In the genomic region with DNA sequence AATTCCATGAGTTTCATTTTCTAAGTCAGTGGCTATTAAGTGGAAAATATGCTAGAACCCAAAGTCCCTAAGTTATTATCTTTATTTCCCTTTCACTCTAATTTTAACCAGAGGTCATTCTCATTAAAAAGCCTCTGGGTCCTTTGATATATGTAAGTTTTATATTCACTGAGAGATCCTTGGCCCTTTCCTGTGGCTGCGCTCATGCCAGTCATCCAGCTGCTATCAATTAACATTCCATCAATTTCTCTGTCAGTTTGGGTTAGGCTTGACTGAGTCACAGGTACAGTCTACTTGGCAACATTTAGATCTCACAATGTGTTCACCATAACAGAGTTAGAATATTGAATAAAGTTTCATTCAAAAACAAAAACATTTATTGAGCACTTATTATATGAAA, we compare ENCODE assay signal across 2 cellular contexts.
TF ChIP-seq lines count a peak whose summit lies in the region.

No MANE protein-coding gene starts in this region.

TF ChIP-seq in Ishikawa, 13 proteins besides CTCF, POLR2A, EP300 and RAD21:
- TF ChIP-seq, protein P1, sequence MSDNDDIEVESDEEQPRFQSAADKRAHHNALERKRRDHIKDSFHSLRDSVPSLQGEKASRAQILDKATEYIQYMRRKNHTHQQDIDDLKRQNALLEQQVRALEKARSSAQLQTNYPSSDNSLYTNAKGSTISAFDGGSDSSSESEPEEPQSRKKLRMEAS (IDR thresholded peaks at IDR 0.05): no peak
- TF ChIP-seq TEAD4 (IDR thresholded peaks at IDR 0.05) (peak; percentile 74), YY1 (IDR thresholded peaks at IDR 0.05; ENCODE audit: low read depth) (no peak), TCF12 (IDR thresholded peaks at IDR 0.05; ENCODE audit: low read depth) (peak; percentile 58; the same call in 1 of the 2 replicates), FOXM1 (IDR thresholded peaks at IDR 0.05; ENCODE audit: borderline replicate concordance, low read depth) (no peak), ZBTB7A (IDR thresholded peaks at IDR 0.05; ENCODE audit: low read depth) (no peak), EGR1 (IDR thresholded peaks at IDR 0.05) (no peak), NFIC (IDR thresholded peaks at IDR 0.05) (peak; percentile 64), CEBPB (IDR thresholded peaks at IDR 0.05) (no peak)
- TF ChIP-seq, protein P2, sequence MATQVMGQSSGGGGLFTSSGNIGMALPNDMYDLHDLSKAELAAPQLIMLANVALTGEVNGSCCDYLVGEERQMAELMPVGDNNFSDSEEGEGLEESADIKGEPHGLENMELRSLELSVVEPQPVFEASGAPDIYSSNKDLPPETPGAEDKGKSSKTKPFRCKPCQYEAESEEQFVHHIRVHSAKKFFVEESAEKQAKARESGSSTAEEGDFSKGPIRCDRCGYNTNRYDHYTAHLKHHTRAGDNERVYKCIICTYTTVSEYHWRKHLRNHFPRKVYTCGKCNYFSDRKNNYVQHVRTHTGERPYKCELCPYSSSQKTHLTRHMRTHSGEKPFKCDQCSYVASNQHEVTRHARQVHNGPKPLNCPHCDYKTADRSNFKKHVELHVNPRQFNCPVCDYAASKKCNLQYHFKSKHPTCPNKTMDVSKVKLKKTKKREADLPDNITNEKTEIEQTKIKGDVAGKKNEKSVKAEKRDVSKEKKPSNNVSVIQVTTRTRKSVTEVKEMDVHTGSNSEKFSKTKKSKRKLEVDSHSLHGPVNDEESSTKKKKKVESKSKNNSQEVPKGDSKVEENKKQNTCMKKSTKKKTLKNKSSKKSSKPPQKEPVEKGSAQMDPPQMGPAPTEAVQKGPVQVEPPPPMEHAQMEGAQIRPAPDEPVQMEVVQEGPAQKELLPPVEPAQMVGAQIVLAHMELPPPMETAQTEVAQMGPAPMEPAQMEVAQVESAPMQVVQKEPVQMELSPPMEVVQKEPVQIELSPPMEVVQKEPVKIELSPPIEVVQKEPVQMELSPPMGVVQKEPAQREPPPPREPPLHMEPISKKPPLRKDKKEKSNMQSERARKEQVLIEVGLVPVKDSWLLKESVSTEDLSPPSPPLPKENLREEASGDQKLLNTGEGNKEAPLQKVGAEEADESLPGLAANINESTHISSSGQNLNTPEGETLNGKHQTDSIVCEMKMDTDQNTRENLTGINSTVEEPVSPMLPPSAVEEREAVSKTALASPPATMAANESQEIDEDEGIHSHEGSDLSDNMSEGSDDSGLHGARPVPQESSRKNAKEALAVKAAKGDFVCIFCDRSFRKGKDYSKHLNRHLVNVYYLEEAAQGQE (IDR thresholded peaks at IDR 0.05; ENCODE audit: low read depth): no peak

TF ChIP-seq in K562, 482 proteins besides CTCF, POLR2A, EP300 and RAD21:
- TF ChIP-seq ZNF668 (CRISPR knock-in tag; IDR thresholded peaks at IDR 0.05): no peak
- TF ChIP-seq, protein P3, sequence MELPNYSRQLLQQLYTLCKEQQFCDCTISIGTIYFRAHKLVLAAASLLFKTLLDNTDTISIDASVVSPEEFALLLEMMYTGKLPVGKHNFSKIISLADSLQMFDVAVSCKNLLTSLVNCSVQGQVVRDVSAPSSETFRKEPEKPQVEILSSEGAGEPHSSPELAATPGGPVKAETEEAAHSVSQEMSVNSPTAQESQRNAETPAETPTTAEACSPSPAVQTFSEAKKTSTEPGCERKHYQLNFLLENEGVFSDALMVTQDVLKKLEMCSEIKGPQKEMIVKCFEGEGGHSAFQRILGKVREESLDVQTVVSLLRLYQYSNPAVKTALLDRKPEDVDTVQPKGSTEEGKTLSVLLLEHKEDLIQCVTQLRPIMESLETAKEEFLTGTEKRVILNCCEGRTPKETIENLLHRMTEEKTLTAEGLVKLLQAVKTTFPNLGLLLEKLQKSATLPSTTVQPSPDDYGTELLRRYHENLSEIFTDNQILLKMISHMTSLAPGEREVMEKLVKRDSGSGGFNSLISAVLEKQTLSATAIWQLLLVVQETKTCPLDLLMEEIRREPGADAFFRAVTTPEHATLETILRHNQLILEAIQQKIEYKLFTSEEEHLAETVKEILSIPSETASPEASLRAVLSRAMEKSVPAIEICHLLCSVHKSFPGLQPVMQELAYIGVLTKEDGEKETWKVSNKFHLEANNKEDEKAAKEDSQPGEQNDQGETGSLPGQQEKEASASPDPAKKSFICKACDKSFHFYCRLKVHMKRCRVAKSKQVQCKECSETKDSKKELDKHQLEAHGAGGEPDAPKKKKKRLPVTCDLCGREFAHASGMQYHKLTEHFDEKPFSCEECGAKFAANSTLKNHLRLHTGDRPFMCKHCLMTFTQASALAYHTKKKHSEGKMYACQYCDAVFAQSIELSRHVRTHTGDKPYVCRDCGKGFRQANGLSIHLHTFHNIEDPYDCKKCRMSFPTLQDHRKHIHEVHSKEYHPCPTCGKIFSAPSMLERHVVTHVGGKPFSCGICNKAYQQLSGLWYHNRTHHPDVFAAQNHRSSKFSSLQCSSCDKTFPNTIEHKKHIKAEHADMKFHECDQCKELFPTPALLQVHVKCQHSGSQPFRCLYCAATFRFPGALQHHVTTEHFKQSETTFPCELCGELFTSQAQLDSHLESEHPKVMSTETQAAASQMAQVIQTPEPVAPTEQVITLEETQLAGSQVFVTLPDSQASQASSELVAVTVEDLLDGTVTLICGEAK (IDR thresholded peaks at IDR 0.05): peak; percentile 63
- TF ChIP-seq, protein P3 (CRISPR knock-in tag; IDR thresholded peaks at IDR 0.05): no peak
- peak; percentile 22 for TF ChIP-seq RBM25 (IDR thresholded peaks at IDR 0.05; ENCODE audit: low read depth, low read length, severe bottlenecking)
- no peak for TF ChIP-seq ZNF436 (CRISPR knock-in tag; IDR thresholded peaks at IDR 0.05)
